Comparison of ENCODE assay signal across 8 cellular contexts in genomic region chr11:1574256-1575242, GRCh38. TPM values are rescaled to one million over a fixed set of nuclear protein-coding genes. Genes with fewer than 3 reads are reported as not detected.
DNase-seq lines count a peak whose midpoint lies in the region; ATAC-seq and TF ChIP-seq lines count a peak whose summit lies in the region.

No MANE protein-coding gene starts in this region.

- H3K9me3 ChIP-seq in ovary: peaks cover 0 to 4% of the 10 kb centered on the region in 2 donors

- H3K36me3 ChIP-seq in ovary: no peaks in the 10 kb centered on the region

- H3K4me3 Mint-ChIP-seq in activated naive CD8-positive, alpha-beta T cell: peak overlapping the region; percentile 77

- no peaks in the 10 kb centered on the region for H3K4me1 ChIP-seq in ovary (ENCODE audit: insufficient read depth)

- peaks cover 3% of the 10 kb centered on the region for H3K36me3 Mint-ChIP-seq in activated naive CD8-positive, alpha-beta T cell

- ATAC-seq in HG02885 (IDR thresholded peaks at IDR 0.05; ENCODE audit: poor library complexity, unreplicated experiment) (peak; percentile 36), GM19397 (IDR thresholded peaks at IDR 0.05; ENCODE audit: unreplicated experiment) (no peak), GM18868 (IDR thresholded peaks at IDR 0.05; ENCODE audit: unreplicated experiment) (no peak)

- H3K27me3 Mint-ChIP-seq in activated naive CD8-positive, alpha-beta T cell: peaks cover 1% of the 10 kb centered on the region

- 1 to 3% (median 2%) methylated on average over 36 to 70 of the region's 70 CpGs for WGBS in ovary, 3 donors

- H3K9me3 Mint-ChIP-seq in activated naive CD8-positive, alpha-beta T cell (ENCODE audit: low read depth): peaks cover 8% of the 10 kb centered on the region

- peak overlapping the region; percentile 43 for H3K4me3 ChIP-seq in ovary

- TF ChIP-seq CTCF in ovary (IDR thresholded peaks at IDR 0.05): peak in 2 of 3 donors; percentile 84 to 86

- peak; percentile 64 for DNase-seq in DMS153 treated with DMSO at 0.1 percent for 48 hours (lab: John Stamatoyannopoulos, UW; ENCODE audit: unreplicated experiment)
- peak; percentile 71 for DNase-seq in RPMI8226
- peak in 36 of 42 donors; percentile 54 to 87 (median 73) for DNase-seq in head of caudate nucleus
- DNase-seq in ovary: peak; percentile 41 to 75 (median 63)

- peaks cover 16% of the 10 kb centered on the region for H3K4me1 Mint-ChIP-seq in activated naive CD8-positive, alpha-beta T cell (ENCODE audit: low read depth)

- TF ChIP-seq EP300 in ovary (IDR thresholded peaks at IDR 0.05): no peak

- TF ChIP-seq POLR2A in ovary (IDR thresholded peaks at IDR 0.05): no peak

- no peaks in the 10 kb centered on the region for H3K27me3 ChIP-seq in ovary

- intact Hi-C loops in head of caudate nucleus (cut with DNase I) (loop anchor here (2.0 kb wide), 1 partner anchor 30 kb away; no protein-coding TSS in a partner anchor), ovary (cut with DNase I) (loop anchor here (1.0 to 10.0 kb wide), 4 partner anchors 114 to 372 kb away; no protein-coding TSS in a partner anchor)

- H3K27ac ChIP-seq in ovary: no peak overlapping the region

- no peak overlapping the region for H3K27ac Mint-ChIP-seq in activated naive CD8-positive, alpha-beta T cell

RNA-seq across cellular contexts. Expression of gene DUSP8, which starts 2.5 kb away (rescaled TPM):
- total RNA-seq in ovary: 10 to 100 TPM in 2 of 7 donors, 1 to 10 TPM in 3, under 1 TPM in 2; 0.38 to 14.9 (median 1.3) TPM
- 1 to 10 TPM in 1 of 2 donors, under 1 TPM in 1; 0.59 to 1.6 TPM for polyA plus RNA-seq in ovary

RNA-seq across cellular contexts. Expression of gene KRTAP5-1, which starts 10.5 kb away (rescaled TPM):
- not detected for total RNA-seq in ovary
- polyA plus RNA-seq in ovary: not detected

RNA-seq across cellular contexts. Expression of gene KRTAP5-2, which starts 23.5 kb away (rescaled TPM):
- total RNA-seq in ovary: not detected
- polyA plus RNA-seq in ovary: not detected

RNA-seq across cellular contexts. Expression of gene KRTAP5-3, which starts 33.7 kb away (rescaled TPM):
- not detected for total RNA-seq in ovary
- polyA plus RNA-seq in ovary: not detected

RNA-seq across cellular contexts. Expression of gene KRTAP5-4, which starts 47.4 kb away (rescaled TPM):
- not detected for total RNA-seq in ovary
- not detected for polyA plus RNA-seq in ovary
